ENCODE assay signal across 9 cellular contexts in the genomic region with DNA sequence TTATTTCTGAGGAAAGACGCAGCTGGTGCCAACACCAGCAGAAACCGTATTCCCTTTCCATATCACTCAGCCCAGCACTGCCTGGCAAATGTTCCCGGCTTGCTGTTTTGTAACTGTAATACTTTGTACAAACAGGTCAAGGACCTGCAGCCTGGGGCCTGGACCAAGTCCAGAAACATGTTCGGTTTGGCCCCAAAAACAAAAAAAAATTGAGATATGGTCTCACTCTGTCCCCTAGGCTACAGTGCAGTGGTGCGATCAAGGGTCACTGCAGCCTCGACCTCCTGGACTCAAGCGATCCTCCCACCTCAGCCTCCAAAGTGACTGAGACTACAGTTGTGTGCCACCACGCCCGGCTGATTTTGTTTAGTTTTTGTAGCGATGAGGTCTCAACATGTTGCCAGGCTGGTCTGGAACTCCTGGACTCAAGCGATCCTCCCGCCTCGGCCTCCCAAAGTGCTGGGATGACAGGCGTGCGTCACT. TPM values are rescaled to one million over a fixed set of nuclear protein-coding genes. Genes with fewer than 3 reads are reported as not detected.
DNase-seq lines count a peak whose midpoint lies in the region; ATAC-seq and TF ChIP-seq lines count a peak whose summit lies in the region.
"Had no signal": no experiment of that assay in that cellular context is flagged by ENCODE, and none has a peak within 500 bp of the region (broad histone marks: within the 10 kb centered on the region; RNA-seq: fewer than 3 reads in every experiment).

No MANE protein-coding gene starts in this region.

- H3K36me3 ChIP-seq in CD4-positive, CD25-positive, alpha-beta regulatory T cell (ENCODE audit: control insufficient read depth, insufficient read depth, low read length) = peaks cover 10% of the 10 kb centered on the region
- peaks cover 3% of the 10 kb centered on the region for H3K36me3 ChIP-seq in OCI-LY3 (replicated peaks; ENCODE audit: low read depth, low read length)
- H3K36me3 ChIP-seq in endodermal cell (ENCODE audit: control insufficient read depth, insufficient read depth, low read length) = peaks cover 14% of the 10 kb centered on the region
- peaks cover 25% of the 10 kb centered on the region for H3K36me3 ChIP-seq in neutrophil

- H3K4me3 ChIP-seq in CD4-positive, CD25-positive, alpha-beta regulatory T cell (ENCODE audit: low read depth, low read length) = peak overlapping the region; percentile 64
- H3K4me3 ChIP-seq in OCI-LY3 (ENCODE audit: low read length) (peak overlapping the region; percentile 97), endodermal cell (ENCODE audit: low read length) (peak overlapping the region; percentile 78), neutrophil (ENCODE audit: low read depth in 1 of 2, low read length in 1 of 2) (peak overlapping the region; percentile 56 to 93)

- no peaks in the 10 kb centered on the region for H3K27me3 ChIP-seq in CD4-positive, CD25-positive, alpha-beta regulatory T cell (ENCODE audit: control insufficient read depth, insufficient read depth, low read length)
- H3K27me3 ChIP-seq in OCI-LY3 (ENCODE audit: low read depth, low read length) (no peaks in the 10 kb centered on the region), endodermal cell (ENCODE audit: control insufficient read depth, insufficient read depth, low read length, poor library complexity, severe bottlenecking) (no peaks in the 10 kb centered on the region), neutrophil (no peaks in the 10 kb centered on the region)

- peaks cover 35% of the 10 kb centered on the region for H3K79me2 ChIP-seq in OCI-LY3 (ENCODE audit: low read length)

- peak overlapping the region; percentile 75 for H3K4me2 ChIP-seq in OCI-LY3 (ENCODE audit: low read length)

- H3K4me1 ChIP-seq in CD4-positive, CD25-positive, alpha-beta regulatory T cell (ENCODE audit: control insufficient read depth, insufficient read depth, low read length, poor library complexity, severe bottlenecking) = peaks cover 46% of the 10 kb centered on the region
- H3K4me1 ChIP-seq in OCI-LY3 (ENCODE audit: low read length) (peaks cover 20% of the 10 kb centered on the region), endodermal cell (ENCODE audit: control insufficient read depth, insufficient read depth, low read length) (no peaks in the 10 kb centered on the region), neutrophil (ENCODE audit: control insufficient read depth in 1 of 2, insufficient read depth in 1 of 2, low read depth in 1 of 2, low read length in 1 of 2) (peaks cover 17 to 19% of the 10 kb centered on the region in 2 experiments)

- peak overlapping the region; percentile 69 for H3K27ac ChIP-seq in CD4-positive, CD25-positive, alpha-beta regulatory T cell (ENCODE audit: insufficient read depth, low read length, poor library complexity, severe bottlenecking)
- H3K27ac ChIP-seq in OCI-LY3 (ENCODE audit: low read length) (no peak overlapping the region), endodermal cell (ENCODE audit: low read depth, low read length) (no peak overlapping the region), neutrophil (peak overlapping the region; percentile 91)

- no peak overlapping the region for H2AFZ ChIP-seq in OCI-LY3 (ENCODE audit: low read depth, low read length)

- H3K9ac ChIP-seq in OCI-LY3 (ENCODE audit: low read length) (peak overlapping the region; percentile 31; the same call in 1 of the 2 replicates), endodermal cell (ENCODE audit: extremely low read depth, low read length, poor library complexity, severe bottlenecking) (no peak overlapping the region)

- peaks cover 18 to 49% (median 32%) of the 10 kb centered on the region in 4 donors for H3K4me1 Mint-ChIP-seq in CD4-positive, CD25-positive, alpha-beta regulatory T cell
- H3K4me1 Mint-ChIP-seq in endodermal cell = peaks cover 18% of the 10 kb centered on the region

- peak overlapping the region in 2 of 3 donors; percentile 72 to 86 for H3K27ac Mint-ChIP-seq in CD4-positive, CD25-positive, alpha-beta regulatory T cell
- no peak overlapping the region for H3K27ac Mint-ChIP-seq in endodermal cell

- no peaks in the 10 kb centered on the region for H3K9me3 ChIP-seq in CD4-positive, CD25-positive, alpha-beta regulatory T cell (ENCODE audit: control insufficient read depth in 2 of 2, low read length in 2 of 2)
- H3K9me3 ChIP-seq in OCI-LY3 (ENCODE audit: insufficient read depth, low read length) (no peaks in the 10 kb centered on the region), endodermal cell (ENCODE audit: control insufficient read depth, low read length) (no peaks in the 10 kb centered on the region), neutrophil (no peaks in the 10 kb centered on the region)

- WGBS in endodermal cell (ENCODE audit: insufficient coverage in 1 of 2, insufficient read length in 1 of 2), 2 experiments = 90 to 91% methylated on average over 15 of the region's 15 CpGs

- H3K4me3 Mint-ChIP-seq in CD4-positive, CD25-positive, alpha-beta regulatory T cell = peak overlapping the region; percentile 84 to 87 (median 84)
- H3K4me3 Mint-ChIP-seq in endodermal cell = peak overlapping the region; percentile 48

- H3K27me3 Mint-ChIP-seq in CD4-positive, CD25-positive, alpha-beta regulatory T cell = no peaks in the 10 kb centered on the region
- H3K27me3 Mint-ChIP-seq in endodermal cell (ENCODE audit: insufficient read depth) = no peaks in the 10 kb centered on the region

- no peaks in the 10 kb centered on the region for H3K36me3 Mint-ChIP-seq in CD4-positive, CD25-positive, alpha-beta regulatory T cell
- H3K36me3 Mint-ChIP-seq in endodermal cell (ENCODE audit: low read depth) = peaks cover 6% of the 10 kb centered on the region

- ATAC-seq in CD4-positive, CD25-positive, alpha-beta regulatory T cell (ENCODE audit: low read depth in 2 of 2) = no peak
- ATAC-seq in GM18873 (IDR thresholded peaks at IDR 0.05; ENCODE audit: low FRiP score, unreplicated experiment) (no peak), GM18870 (IDR thresholded peaks at IDR 0.05; ENCODE audit: unreplicated experiment) (no peak), GM18858 (IDR thresholded peaks at IDR 0.05; ENCODE audit: unreplicated experiment) (no peak)

- no peaks in the 10 kb centered on the region for H3K9me3 Mint-ChIP-seq in CD4-positive, CD25-positive, alpha-beta regulatory T cell
- no peaks in the 10 kb centered on the region for H3K9me3 Mint-ChIP-seq in endodermal cell

- H4K20me1 ChIP-seq in OCI-LY3 (ENCODE audit: insufficient read depth, low read length) = no peaks in the 10 kb centered on the region

- no peak for DNase-seq in CD4-positive, CD25-positive, alpha-beta regulatory T cell
- DNase-seq in endodermal cell = no peak
- DNase-seq in Ammon's horn (ENCODE audit: low spot score) = no peak
- DNase-seq: NCI-H2107 had no signal

- TF ChIP-seq CTCF in OCI-LY3 (IDR thresholded peaks at IDR 0.05; ENCODE audit: low read depth, low read length) (no peak), endodermal cell (conservative IDR thresholded peaks at IDR 0.05) (no peak), neutrophil (IDR thresholded peaks at IDR 0.05) (no peak)

RNA-seq across cellular contexts. Expression of gene HAGH, which starts 1.2 kb away (rescaled TPM):
- 36.1 TPM for total RNA-seq in CD4-positive, CD25-positive, alpha-beta regulatory T cell
- polyA plus RNA-seq in CD4-positive, CD25-positive, alpha-beta regulatory T cell = 10 to 100 TPM; 42.1 to 69.1 (median 48.9) TPM
- 10 to 100 TPM; 47.8 to 52.9 TPM for total RNA-seq in endodermal cell
- polyA plus RNA-seq in endodermal cell (2013, experiment 1 of 2) = 39.2 TPM
- polyA plus RNA-seq in endodermal cell (2013, experiment 2 of 2) = 45.9 TPM

RNA-seq across cellular contexts. Expression of gene FAHD1, which starts 1.6 kb away (rescaled TPM):
- 4.5 TPM for total RNA-seq in CD4-positive, CD25-positive, alpha-beta regulatory T cell
- 10 to 100 TPM; 16.3 to 25.8 (median 22.4) TPM for polyA plus RNA-seq in CD4-positive, CD25-positive, alpha-beta regulatory T cell
- 10 to 100 TPM; 16.6 to 16.9 TPM for total RNA-seq in endodermal cell
- 18.2 TPM for polyA plus RNA-seq in endodermal cell (2013, experiment 1 of 2)
- 15.9 TPM for polyA plus RNA-seq in endodermal cell (2013, experiment 2 of 2)

RNA-seq across cellular contexts. Expression of gene IGFALS, which starts 31.9 kb away (rescaled TPM):
- 0.84 TPM for total RNA-seq in CD4-positive, CD25-positive, alpha-beta regulatory T cell
- under 1 TPM in 1 of 4 donors, not detected in 3; 0.24 TPM for polyA plus RNA-seq in CD4-positive, CD25-positive, alpha-beta regulatory T cell
- not detected for total RNA-seq in endodermal cell
- polyA plus RNA-seq in endodermal cell (2013, experiment 1 of 2) = not detected
- polyA plus RNA-seq in endodermal cell (2013, experiment 2 of 2) = not detected

RNA-seq across cellular contexts. Expression of gene NUBP2, which starts 42.7 kb away (rescaled TPM):
- 41.6 TPM for total RNA-seq in CD4-positive, CD25-positive, alpha-beta regulatory T cell
- polyA plus RNA-seq in CD4-positive, CD25-positive, alpha-beta regulatory T cell = 100 to 1,000 TPM in 1 of 4 donors, 10 to 100 TPM in 3; 88.8 to 104 (median 96.6) TPM
- total RNA-seq in endodermal cell = 10 to 100 TPM; 61.1 to 61.5 TPM
- 63.0 TPM for polyA plus RNA-seq in endodermal cell (2013, experiment 1 of 2)
- polyA plus RNA-seq in endodermal cell (2013, experiment 2 of 2) = 58.3 TPM

RNA-seq across cellular contexts. Expression of gene SPSB3, which starts 43.1 kb away (rescaled TPM):
- total RNA-seq in CD4-positive, CD25-positive, alpha-beta regulatory T cell = 85.2 TPM
- polyA plus RNA-seq in CD4-positive, CD25-positive, alpha-beta regulatory T cell = 10 to 100 TPM; 61.1 to 72.3 (median 70.8) TPM
- 10 to 100 TPM; 28.0 to 28.1 TPM for total RNA-seq in endodermal cell
- polyA plus RNA-seq in endodermal cell (2013, experiment 1 of 2) = 56.0 TPM
- polyA plus RNA-seq in endodermal cell (2013, experiment 2 of 2) = 48.7 TPM

Comparison
In these comparisons a context has a peak if more than half of its experiments do, and no peak if none do; other contexts are left out.
1. H3K27ac ChIP-seq: peak in CD4-positive, CD25-positive, alpha-beta regulatory T cell (single experiment) and neutrophil (single experiment); none in OCI-LY3 (single experiment) and endodermal cell (single experiment).
2. Peak in every context shown above with its lines, with median percentiles within 50 percentile points of each other: H3K4me3 ChIP-seq.